ENCODE assay signal across 11 cellular contexts in the genomic region with DNA sequence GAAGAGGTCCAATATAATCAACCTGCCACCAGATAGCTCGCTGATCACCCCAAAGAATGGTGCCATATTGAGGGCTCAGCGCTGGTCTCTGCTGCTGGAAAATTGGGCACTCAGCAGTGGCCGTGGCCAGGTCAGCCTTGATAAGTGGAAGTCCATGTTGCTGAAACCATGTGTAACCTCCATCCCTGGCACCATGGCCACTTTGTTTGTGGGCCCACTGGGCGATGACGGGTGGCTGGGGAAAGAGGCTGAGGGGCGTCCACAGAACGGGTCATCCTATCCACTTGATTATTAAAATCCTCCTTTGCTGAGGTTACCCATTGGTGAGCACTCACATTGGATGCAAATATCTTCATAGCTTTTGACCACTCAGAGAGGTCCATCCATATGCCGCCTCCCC. TPM values are rescaled to one million over a fixed set of nuclear protein-coding genes. Genes with fewer than 3 reads are reported as not detected.
"Had no signal": no experiment of that assay in that cellular context is flagged by ENCODE, and none has a peak within 500 bp of the region (broad histone marks: within the 10 kb centered on the region; RNA-seq: fewer than 3 reads in every experiment).

No MANE protein-coding gene starts in this region.

- ATAC-seq: GM23338, HCT116 had no signal

- H3K36me3 ChIP-seq: HAP-1 had no signal

- H3K4me1 ChIP-seq: HAP-1 had no signal

- DNase-seq: GM23248, GOT3, H7, H9, HCEC 1CT, HFFc6 had no signal

- H3K4me1 Mint-ChIP-seq: GM23338, H9 had no signal

- H3K9me3 ChIP-seq: HAP-1 had no signal

- H3K4me3 ChIP-seq: GM23248, GM23338, HAP-1 had no signal

- H3K4me3 Mint-ChIP-seq: GM23338, H9, HFFc6 had no signal

- H3K27ac Mint-ChIP-seq: GM23338, H9, HFFc6 had no signal

- H3K9me3 Mint-ChIP-seq: HFFc6 had no signal

- H3K27ac ChIP-seq: GM23248 had no signal

RNA-seq across cellular contexts. Expression of gene F8A2, which starts 7.7 kb away (rescaled TPM):
- total RNA-seq: GM23248, GM23338, H1, H4, H7, H9, HFFc6 had no signal
- polyA plus RNA-seq: GM23248, GM23338, H1 had no signal
